11 cellular contexts compared by ENCODE assay signal in genomic region chr6:72724545-72724944, GRCh38.
DNase-seq lines count a peak whose midpoint lies in the region; ATAC-seq and TF ChIP-seq lines count a peak whose summit lies in the region.
"Had no signal": no experiment of that assay in that cellular context is flagged by ENCODE, and none has a peak within 500 bp of the region (broad histone marks: within the 10 kb centered on the region; RNA-seq: fewer than 3 reads in every experiment).

No MANE protein-coding gene starts in this region.

- H3K4me1 ChIP-seq in neural progenitor cell, result no peaks in the 10 kb centered on the region

- H3K9me3 ChIP-seq in SU-DHL-6 (ENCODE audit: insufficient read depth, low read length), result no peaks in the 10 kb centered on the region
- H3K9me3 ChIP-seq in neural progenitor cell (ENCODE audit: low read depth), result no peaks in the 10 kb centered on the region

- H3K9me3 Mint-ChIP-seq in neural progenitor cell, result no peaks in the 10 kb centered on the region

- peak; percentile 91 for ATAC-seq in GM19438 (IDR thresholded peaks at IDR 0.05; ENCODE audit: low read depth, unreplicated experiment)
- ATAC-seq in HG02973 (IDR thresholded peaks at IDR 0.05; ENCODE audit: unreplicated experiment), result peak; percentile 93
- ATAC-seq in left cardiac atrium, result no peak
- ATAC-seq: activated naive CD8-positive, alpha-beta T cell treated with anti-CD3 and anti-CD28 coated beads, Interleukin-2, amount 50 U/mL, for 24 hours had no signal

- H3K4me3 Mint-ChIP-seq in neural progenitor cell, result no peak overlapping the region
- H3K4me3 Mint-ChIP-seq: activated naive CD8-positive, alpha-beta T cell treated with anti-CD3 and anti-CD28 coated beads, Interleukin-2, amount 50 U/mL, for 24 hours had no signal

- H3F3A ChIP-seq in SU-DHL-6 (ENCODE audit: insufficient read depth) (peaks cover 31% of the 10 kb centered on the region), neural progenitor cell (ENCODE audit: low read depth) (no peaks in the 10 kb centered on the region)

- no peaks in the 10 kb centered on the region for H3K36me3 Mint-ChIP-seq in neural progenitor cell

- no peaks in the 10 kb centered on the region for H3K27me3 Mint-ChIP-seq in neural progenitor cell (ENCODE audit: insufficient read depth, low read depth)
- H3K27me3 Mint-ChIP-seq: activated naive CD8-positive, alpha-beta T cell treated with anti-CD3 and anti-CD28 coated beads, Interleukin-2, amount 50 U/mL, for 24 hours had no signal

- intact Hi-C loops in left cardiac atrium (cut with DNase I), result no loop called here

- peak overlapping the region; percentile 83 for H3K27ac ChIP-seq in SU-DHL-6 (ENCODE audit: low read depth, low read length)
- no peak overlapping the region for H3K27ac ChIP-seq in neural progenitor cell
- H3K27ac ChIP-seq: C4-2B had no signal

- no peaks in the 10 kb centered on the region for H4K20me1 ChIP-seq in SU-DHL-6 (ENCODE audit: low read depth, low read length)
- H4K20me1 ChIP-seq in neural progenitor cell (ENCODE audit: low read depth), result no peaks in the 10 kb centered on the region

- no peak overlapping the region for H3K27ac Mint-ChIP-seq in neural progenitor cell
- H3K27ac Mint-ChIP-seq: activated naive CD8-positive, alpha-beta T cell treated with anti-CD3 and anti-CD28 coated beads, Interleukin-2, amount 50 U/mL, for 24 hours had no signal

- H3K36me3 ChIP-seq in SU-DHL-6 (ENCODE audit: low read length) (no peaks in the 10 kb centered on the region; the same call in none of the 2 replicates), neural progenitor cell (no peaks in the 10 kb centered on the region)

- no peaks in the 10 kb centered on the region for H3K4me1 Mint-ChIP-seq in neural progenitor cell

- DNase-seq in EL (peak; percentile 15), left cardiac atrium (no peak), NCI-H146 treated with DMSO at 0.1 percent for 48 hours (lab: John Stamatoyannopoulos, UW; ENCODE audit: unreplicated experiment) (no peak), neural progenitor cell (ENCODE audit: low spot score) (no peak)
- DNase-seq in activated naive CD4-positive, alpha-beta T cell treated with Interleukin-2 at 50 U/mL for 16 hours, result no peak
- DNase-seq: activated naive CD8-positive, alpha-beta T cell treated with anti-CD3 and anti-CD28 coated beads, Interleukin-2, amount 50 U/mL, for 24 hours; NCI-H345 had no signal

- no peaks in the 10 kb centered on the region for H3K9me2 ChIP-seq in SU-DHL-6 (replicated peaks; ENCODE audit: insufficient read depth, low read length)

- H2AFZ ChIP-seq in SU-DHL-6 (ENCODE audit: low read depth, low read length, severe bottlenecking) (no peak overlapping the region), neural progenitor cell (replicated peaks) (no peak overlapping the region)

- peak overlapping the region; percentile 13; the same call in 1 of the 2 replicates for H3K9ac ChIP-seq in SU-DHL-6 (ENCODE audit: low read length)
- H3K9ac ChIP-seq in neural progenitor cell, result no peak overlapping the region

- peaks cover 90% of the 10 kb centered on the region for H3K79me2 ChIP-seq in SU-DHL-6 (ENCODE audit: insufficient read depth, low read length)
- H3K79me2 ChIP-seq in neural progenitor cell (ENCODE audit: low read depth), result no peaks in the 10 kb centered on the region

- H3K4me2 ChIP-seq in SU-DHL-6 (ENCODE audit: low read depth, low read length, poor library complexity, severe bottlenecking) (peak overlapping the region; percentile 60), neural progenitor cell (no peak overlapping the region)

- H3K27me3 ChIP-seq in SU-DHL-6 (ENCODE audit: low read length) (no peaks in the 10 kb centered on the region), neural progenitor cell (no peaks in the 10 kb centered on the region)

- peak overlapping the region; percentile 24 for H3K4me3 ChIP-seq in SU-DHL-6 (ENCODE audit: insufficient read depth, low read length, poor library complexity, severe bottlenecking)
- H3K4me3 ChIP-seq in neural progenitor cell, result no peak overlapping the region

- TF ChIP-seq CTCF in SU-DHL-6 (IDR thresholded peaks at IDR 0.05; ENCODE audit: insufficient read depth, low read length, poor library complexity, severe bottlenecking) (no peak), neural progenitor cell (IDR thresholded peaks at IDR 0.05) (no peak)

Comparison
In these comparisons a context has a peak if more than half of its experiments do, and no peak if none do; other contexts are left out.
1. ATAC-seq: peak in GM19438 (single experiment) and HG02973 (single experiment); none in left cardiac atrium (0 of 2).